8 cellular contexts compared by ENCODE assay signal in genomic region chr7:64795176-64795575, GRCh38. TPM values are rescaled to one million over a fixed set of nuclear protein-coding genes. Genes with fewer than 3 reads are reported as not detected.
A peak's percentile ranks its signal among the peaks of the same experiment; 100 is the strongest.
DNase-seq lines count a peak whose midpoint lies in the region; ATAC-seq and TF ChIP-seq lines count a peak whose summit lies in the region.

No MANE protein-coding gene starts in this region.

- H3K9me3 Mint-ChIP-seq in natural killer cell = no peaks in the 10 kb centered on the region

- CTCF ChIA-PET in BJ (lab: Yijun Ruan, JAX) = interaction anchor here (0.8 kb wide), 1 partner anchor 8 kb away, joined by 3 read pairs; no protein-coding TSS in a partner anchor

- POLR2A ChIA-PET in BJ (lab: Charles Lee) = no interaction called here

- H3K4me3 ChIP-seq in BJ (ENCODE audit: low read depth, low read length) = peak overlapping the region; percentile 64
- no peak overlapping the region for H3K4me3 ChIP-seq in KMS-11 (IDR thresholded peaks at IDR 0.05; ENCODE audit: insufficient read depth, low read depth, low read length)
- H3K4me3 ChIP-seq in colonic mucosa = peak overlapping the region; percentile 70
- H3K4me3 ChIP-seq in aorta (ENCODE audit: low read length in 2 of 2) = peak overlapping the region in 1 of 2 donors; percentile 62

- no peaks in the 10 kb centered on the region for H3K9me3 ChIP-seq in colonic mucosa
- H3K9me3 ChIP-seq in aorta (ENCODE audit: control insufficient read depth, low read length) = no peaks in the 10 kb centered on the region

- H3K27me3 Mint-ChIP-seq in natural killer cell (ENCODE audit: low read depth in 2 of 2) = no peaks in the 10 kb centered on the region

- H3K4me1 ChIP-seq in KMS-11 (ENCODE audit: low read depth, poor library complexity, severe bottlenecking) (peaks cover 10% of the 10 kb centered on the region), colonic mucosa (peaks cover 2% of the 10 kb centered on the region), aorta (ENCODE audit: control insufficient read depth in 1 of 2, insufficient read depth in 2 of 2, low read length in 2 of 2) (no peaks in the 10 kb centered on the region)

- H3K9ac ChIP-seq in KMS-11 = peak overlapping the region; percentile 67
- H3K9ac ChIP-seq in colonic mucosa (ENCODE audit: low read depth in 2 of 2, low read length in 2 of 2) = peak overlapping the region; percentile 58 to 80

- H3K36me3 ChIP-seq in BJ (ENCODE audit: control insufficient read depth, insufficient read depth, low read length) (no peaks in the 10 kb centered on the region; the same call in 1 of the 2 replicates), KMS-11 (ENCODE audit: insufficient read depth) (peaks cover 9% of the 10 kb centered on the region; the same call in 1 of the 2 replicates), colonic mucosa (no peaks in the 10 kb centered on the region), aorta (ENCODE audit: control insufficient read depth in 1 of 2, insufficient read depth in 2 of 2, low read length in 1 of 2) (no peaks in the 10 kb centered on the region)

- peak overlapping the region; percentile 93; the same call in 1 of the 2 replicates for H2AFZ ChIP-seq in KMS-11 (ENCODE audit: low read depth)

- H3K27ac ChIP-seq in KMS-11 (no peak overlapping the region; the same call in 1 of the 2 replicates), colonic mucosa (no peak overlapping the region), aorta (ENCODE audit: low read depth in 1 of 2, low read length in 2 of 2) (no peak overlapping the region)

- H3K4me3 Mint-ChIP-seq in natural killer cell = peak overlapping the region; percentile 98

- ATAC-seq in natural killer cell = no peak
- no peak for ATAC-seq in GM21825 (IDR thresholded peaks at IDR 0.05; ENCODE audit: unreplicated experiment)
- no peak for ATAC-seq in GM21737 (IDR thresholded peaks at IDR 0.05; ENCODE audit: unreplicated experiment)
- ATAC-seq in aorta (ENCODE audit: low FRiP score) = no peak

- DNase-seq in BJ (ENCODE audit: low read depth) (no peak), colonic mucosa (no peak), natural killer cell (no peak), iPS-NIHi7 (ENCODE audit: extremely low spot score) (no peak), aorta (no peak)

- no peak for TF ChIP-seq CTCF in BJ (IDR thresholded peaks at IDR 0.05; ENCODE audit: insufficient read depth, low read depth, low read length)
- no peak for TF ChIP-seq CTCF in KMS-11 (conservative IDR thresholded peaks at IDR 0.05; ENCODE audit: low read depth, low read length)
- no peak for TF ChIP-seq CTCF in colonic mucosa (IDR thresholded peaks at IDR 0.05)
- TF ChIP-seq CTCF in natural killer cell (IDR thresholded peaks at IDR 0.05) = no peak

- H3K27ac Mint-ChIP-seq in natural killer cell = peak overlapping the region; percentile 96 to 98

- peaks cover 26% of the 10 kb centered on the region; the same call in 1 of the 2 replicates for H3K79me2 ChIP-seq in KMS-11 (ENCODE audit: insufficient read depth, low read depth)

- no peaks in the 10 kb centered on the region for H4K20me1 ChIP-seq in KMS-11 (ENCODE audit: insufficient read depth)

- H3K36me3 Mint-ChIP-seq in natural killer cell = peaks cover 15% of the 10 kb centered on the region

- WGBS in aorta, 2 donors = 2 to 5% methylated on average over 1 of the region's 1 CpG

- peaks cover 21 to 23% of the 10 kb centered on the region in 2 donors for H3K4me1 Mint-ChIP-seq in natural killer cell

- H3K27me3 ChIP-seq in BJ (ENCODE audit: control insufficient read depth, insufficient read depth, low read length) (no peaks in the 10 kb centered on the region), KMS-11 (ENCODE audit: insufficient read depth, low read depth) (no peaks in the 10 kb centered on the region), colonic mucosa (no peaks in the 10 kb centered on the region), aorta (ENCODE audit: control insufficient read depth in 1 of 2, insufficient read depth in 2 of 2, low read length in 1 of 2) (no peaks in the 10 kb centered on the region)

- H3K4me2 ChIP-seq in KMS-11 = peak overlapping the region; percentile 59

- intact Hi-C loops in colonic mucosa (cut with DNase I) = no loop called here
- intact Hi-C loops in natural killer cell (cut with micrococcal nuclease) = loop anchor here (10.0 kb wide), 2 partner anchors 210 to 480 kb away; partner anchors contain the start of genes ERV3-1 and ZNF736
- intact Hi-C loops in aorta (cut with DNase I) = loop anchor here in 1 of 2 donors (10.0 kb wide), 1 partner anchor 130 kb away; the partner anchor contains the start of gene ZNF107

RNA-seq across cellular contexts. Expression of gene ZNF138, which starts 0.9 kb away (rescaled TPM):
- polyA plus RNA-seq in BJ (2011; rRNA removed) (1.3 and 2.8 TPM in 2 replicates), aorta (1 to 10 TPM; 2.0 to 3.6 TPM)
- 0.36 and 0.71 TPM in 2 replicates for polyA minus RNA-seq in BJ (2011; rRNA and poly(A)+ RNA removed)
- total RNA-seq in colonic mucosa (1 to 10 TPM; 6.1 to 8.8 TPM), natural killer cell (10 to 100 TPM in 1 of 3 donors, 1 to 10 TPM in 2; 6.0 to 11.4 (median 8.0) TPM), aorta (1 to 10 TPM; 6.1 to 9.2 TPM)
